Comparison of ENCODE assay signal across 19 cellular contexts in genomic region chr17:2901582-2901981, GRCh38.
DNase-seq lines count a peak whose midpoint lies in the region; ATAC-seq and TF ChIP-seq lines count a peak whose summit lies in the region.
"Had no signal": no experiment of that assay in that cellular context is flagged by ENCODE, and none has a peak within 500 bp of the region (broad histone marks: within the 10 kb centered on the region; RNA-seq: fewer than 3 reads in every experiment).

No MANE protein-coding gene starts in this region.

- H3K4me3 ChIP-seq in left ventricle myocardium inferior (no peak overlapping the region), neural progenitor cell (no peak overlapping the region)
- H3K4me3 ChIP-seq: A549, GM23248, PC-9 had no signal

- H3K9me3 ChIP-seq in left ventricle myocardium inferior (replicated peaks) (no peaks in the 10 kb centered on the region), neural progenitor cell (ENCODE audit: low read depth) (no peaks in the 10 kb centered on the region)
- H3K9me3 ChIP-seq: A549 had no signal

- H3K4me1 Mint-ChIP-seq in natural killer cell, result peaks cover 41 to 68% of the 10 kb centered on the region in 2 donors
- peaks cover 24 to 35% of the 10 kb centered on the region in 2 donors for H3K4me1 Mint-ChIP-seq in natural killer cell treated with Interleukin-12 subunit alpha and Interleukin-12 subunit beta and Interleukin-15 and Interleukin-18, amount 100 ng/mL, for 72 hours (ENCODE audit: low read depth in 2 of 2)
- peaks cover 20% of the 10 kb centered on the region for H3K4me1 Mint-ChIP-seq in neural progenitor cell

- H3K27me3 Mint-ChIP-seq in natural killer cell (ENCODE audit: low read depth in 2 of 2) (no peaks in the 10 kb centered on the region), neural progenitor cell (ENCODE audit: insufficient read depth, low read depth) (peaks cover 15% of the 10 kb centered on the region)
- H3K27me3 Mint-ChIP-seq in natural killer cell treated with Interleukin-12 subunit alpha and Interleukin-12 subunit beta and Interleukin-15 and Interleukin-18, amount 100 ng/mL, for 72 hours, result no peaks in the 10 kb centered on the region

- H3K4me1 ChIP-seq in left ventricle myocardium inferior (peaks cover 50% of the 10 kb centered on the region), neural progenitor cell (peaks cover 11% of the 10 kb centered on the region)

- H3K27ac Mint-ChIP-seq in natural killer cell (peak overlapping the region; percentile 91 to 94), neural progenitor cell (peak overlapping the region; percentile 79)
- H3K27ac Mint-ChIP-seq in natural killer cell treated with Interleukin-12 subunit alpha and Interleukin-12 subunit beta and Interleukin-15 and Interleukin-18, amount 100 ng/mL, for 72 hours, result peak overlapping the region in 1 of 2 donors; percentile 30

- H3K79me2 ChIP-seq in neural progenitor cell (ENCODE audit: low read depth), result no peaks in the 10 kb centered on the region

- H3K4me3 Mint-ChIP-seq in natural killer cell (peak overlapping the region; percentile 9), neural progenitor cell (no peak overlapping the region)
- H3K4me3 Mint-ChIP-seq in natural killer cell treated with Interleukin-12 subunit alpha and Interleukin-12 subunit beta and Interleukin-15 and Interleukin-18, amount 100 ng/mL, for 72 hours, result no peak overlapping the region
- H3K4me3 Mint-ChIP-seq: CD14-positive monocyte had no signal

- H3K27me3 ChIP-seq in left ventricle myocardium inferior (ENCODE audit: low read depth), result no peaks in the 10 kb centered on the region
- no peaks in the 10 kb centered on the region for H3K27me3 ChIP-seq in neural progenitor cell

- DNase-seq in natural killer cell (no peak), left ventricle myocardium inferior (no peak), neural progenitor cell (ENCODE audit: low spot score) (no peak), cerebellar cortex (ENCODE audit: low spot score) (no peak), NCI-H2029 treated with DMSO at 0.1 percent for 48 hours (lab: John Stamatoyannopoulos, UW) (no peak)
- no peak for DNase-seq in natural killer cell treated with Interleukin-12 subunit alpha and Interleukin-12 subunit beta and Interleukin-15 and Interleukin-18, amount 100 ng/mL, for 72 hours (ENCODE audit: low spot score)
- DNase-seq: COR-L47, DMS79, GM23248, NCI-H1417 treated with DMSO at 0.1 percent for 48 hours, NCI-H2081, NCI-H2227 treated with DMSO at 0.1 percent for 48 hours, NCI-H526 treated with DMSO at 0.1 percent for 48 hours, PC-9 had no signal

- H3K27ac ChIP-seq in left ventricle myocardium inferior (replicated peaks), result peak overlapping the region; percentile 85
- no peak overlapping the region for H3K27ac ChIP-seq in neural progenitor cell
- H3K27ac ChIP-seq: A549, GM23248, PC-9 had no signal

- H3K9me3 Mint-ChIP-seq in natural killer cell, result no peaks in the 10 kb centered on the region
- peaks cover 3% of the 10 kb centered on the region for H3K9me3 Mint-ChIP-seq in natural killer cell treated with Interleukin-12 subunit alpha and Interleukin-12 subunit beta and Interleukin-15 and Interleukin-18, amount 100 ng/mL, for 72 hours
- no peaks in the 10 kb centered on the region for H3K9me3 Mint-ChIP-seq in neural progenitor cell

- no peak overlapping the region for H3K4me2 ChIP-seq in neural progenitor cell
- H3K4me2 ChIP-seq: A549, PC-9 had no signal

- H3K36me3 Mint-ChIP-seq in natural killer cell (no peaks in the 10 kb centered on the region), neural progenitor cell (no peaks in the 10 kb centered on the region)
- peaks cover 5% of the 10 kb centered on the region for H3K36me3 Mint-ChIP-seq in natural killer cell treated with Interleukin-12 subunit alpha and Interleukin-12 subunit beta and Interleukin-15 and Interleukin-18, amount 100 ng/mL, for 72 hours

- no peak overlapping the region for H2AFZ ChIP-seq in neural progenitor cell (replicated peaks)
- H2AFZ ChIP-seq: GM23248, PC-9 had no signal

- no peak for ATAC-seq in natural killer cell
- no peak for ATAC-seq in natural killer cell treated with Interleukin-12 subunit alpha and Interleukin-12 subunit beta and Interleukin-15 and Interleukin-18, amount 100 ng/mL, for 72 hours
- no peak for ATAC-seq in GM19328 (IDR thresholded peaks at IDR 0.05; ENCODE audit: unreplicated experiment)
- no peak for ATAC-seq in GM21526 (IDR thresholded peaks at IDR 0.05; ENCODE audit: low FRiP score, unreplicated experiment)
- ATAC-seq: A549, HCT116 had no signal

- intact Hi-C loops in natural killer cell (cut with micrococcal nuclease) (loop anchor here (10.0 kb wide), 2 partner anchors 47 to 53 kb away; no protein-coding TSS in a partner anchor), left ventricle myocardium inferior (cut with micrococcal nuclease) (no loop called here)

- no peaks in the 10 kb centered on the region for H3K36me3 ChIP-seq in left ventricle myocardium inferior
- no peaks in the 10 kb centered on the region for H3K36me3 ChIP-seq in neural progenitor cell

- no peak overlapping the region for H3K9ac ChIP-seq in neural progenitor cell
- H3K9ac ChIP-seq: GM23248 had no signal

- H4K20me1 ChIP-seq in neural progenitor cell (ENCODE audit: low read depth), result no peaks in the 10 kb centered on the region

- TF ChIP-seq CTCF in natural killer cell (IDR thresholded peaks at IDR 0.05) (no peak), left ventricle myocardium inferior (IDR thresholded peaks at IDR 0.05; ENCODE audit: borderline replicate concordance) (no peak), neural progenitor cell (IDR thresholded peaks at IDR 0.05) (no peak)

- no peaks in the 10 kb centered on the region for H3F3A ChIP-seq in neural progenitor cell (ENCODE audit: low read depth)
